34 cellular contexts compared by ENCODE assay signal in the genomic region with DNA sequence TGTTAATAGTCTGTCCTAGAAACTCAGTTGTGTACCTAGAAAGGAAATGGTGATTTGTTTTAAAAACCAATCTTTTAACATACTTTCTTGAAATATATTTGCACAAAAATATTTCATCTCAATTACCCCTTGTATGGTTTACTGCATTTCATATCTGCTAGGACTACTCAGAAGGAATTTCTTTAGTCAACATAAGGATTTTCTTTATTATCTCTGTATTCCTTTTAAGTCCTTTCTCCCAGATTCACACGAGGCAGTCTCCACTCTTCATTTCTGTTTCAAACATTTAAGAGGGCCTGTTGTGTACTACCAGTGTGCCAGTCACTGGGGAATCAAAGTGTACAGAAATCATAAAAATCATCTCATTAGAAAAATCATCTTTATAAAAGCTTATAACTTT. TPM values are rescaled to one million over a fixed set of nuclear protein-coding genes. Genes with fewer than 3 reads are reported as not detected.
DNase-seq lines count a peak whose midpoint lies in the region; ATAC-seq and TF ChIP-seq lines count a peak whose summit lies in the region.
"Had no signal": no experiment of that assay in that cellular context is flagged by ENCODE, and none has a peak within 500 bp of the region (broad histone marks: within the 10 kb centered on the region; RNA-seq: fewer than 3 reads in every experiment).

No MANE protein-coding gene starts in this region.

- no peak overlapping the region for H3K27ac ChIP-seq in OCI-LY3 (ENCODE audit: low read length)
- H3K27ac ChIP-seq: esophagus muscularis mucosa, foreskin keratinocyte, sigmoid colon, VCaP had no signal

- no peak for ATAC-seq in central memory CD8-positive, alpha-beta T cell (replicated peaks; ENCODE audit: extremely low read depth, poor library complexity, severe bottlenecking)
- no peak for ATAC-seq in natural killer cell treated with Interleukin-12 subunit alpha and Interleukin-12 subunit beta and Interleukin-15 and Interleukin-18, amount 100 ng/mL, for 72 hours
- ATAC-seq in omental fat pad (ENCODE audit: low FRiP score) (no peak), HG03571 (IDR thresholded peaks at IDR 0.05; ENCODE audit: unreplicated experiment) (no peak), HG03159 (IDR thresholded peaks at IDR 0.05; ENCODE audit: unreplicated experiment) (no peak)
- ATAC-seq: foreskin keratinocyte, K562, left ventricle myocardium superior had no signal

- H4K20me1 ChIP-seq in OCI-LY3 (ENCODE audit: insufficient read depth, low read length), result peaks cover 96% of the 10 kb centered on the region

- H3K27me3 Mint-ChIP-seq in activated CD4-positive, alpha-beta T cell treated with anti-CD3 and anti-CD28 coated beads, Interleukin-2, amount 10 ng/mL, durations not matched to agents 7 days and 5 days, result no peaks in the 10 kb centered on the region
- H3K27me3 Mint-ChIP-seq in activated CD4-positive, alpha-beta T cell treated with anti-CD3 and anti-CD28 coated beads, Interleukin-2, amount 10 ng/mL, durations not matched to agents 24 days and 14 days, result no peaks in the 10 kb centered on the region
- H3K27me3 Mint-ChIP-seq in central memory CD8-positive, alpha-beta T cell, result no peaks in the 10 kb centered on the region
- H3K27me3 Mint-ChIP-seq in natural killer cell treated with Interleukin-12 subunit alpha and Interleukin-12 subunit beta and Interleukin-15 and Interleukin-18, amount 100 ng/mL, for 72 hours, result no peaks in the 10 kb centered on the region
- H3K27me3 Mint-ChIP-seq: dendritic cell treated with granulocyte-macrophage colony-stimulating factor and Interleukin-4, amounts not matched to agents 40 ng/mL and 50 ng/mL, for 4 days; type B pancreatic cell had no signal

- H3K4me3 ChIP-seq in OCI-LY3 (ENCODE audit: low read length), result no peak overlapping the region
- H3K4me3 ChIP-seq: esophagus muscularis mucosa, K562, sigmoid colon had no signal

- H3K4me3 Mint-ChIP-seq in activated CD4-positive, alpha-beta T cell treated with anti-CD3 and anti-CD28 coated beads, Interleukin-2, amount 10 ng/mL, durations not matched to agents 7 days and 5 days, result no peak overlapping the region
- no peak overlapping the region for H3K4me3 Mint-ChIP-seq in activated CD4-positive, alpha-beta T cell treated with anti-CD3 and anti-CD28 coated beads, Interleukin-2, amount 10 ng/mL, durations not matched to agents 24 days and 14 days
- no peak overlapping the region for H3K4me3 Mint-ChIP-seq in central memory CD8-positive, alpha-beta T cell
- peak overlapping the region; percentile 25 for H3K4me3 Mint-ChIP-seq in natural killer cell treated with Interleukin-12 subunit alpha and Interleukin-12 subunit beta and Interleukin-15 and Interleukin-18, amount 100 ng/mL, for 72 hours
- H3K4me3 Mint-ChIP-seq: activated T-helper 1 cell treated with anti-CD3 and anti-CD28 coated beads, Interleukin-12 subunit alpha, Interleukin-12 subunit beta, Interleukin-2, Interleukin-4 antibody, amounts not matched to agents 30 ng/mL and 10 ng/mL and 1 ng/mL, durations not matched to agents 14 hours and 24 hours and 36 hours; dendritic cell treated with granulocyte-macrophage colony-stimulating factor and Interleukin-4, amounts not matched to agents 40 ng/mL and 50 ng/mL, for 4 days; type B pancreatic cell had no signal

- POLR2A ChIA-PET in activated CD4-positive, alpha-beta T cell treated with anti-CD3 and anti-CD28 coated beads, Interleukin-2, amount 10 ng/mL, durations not matched to agents 7 days and 5 days (lab: Charles Lee), result no interaction called here

- H3K79me2 ChIP-seq in OCI-LY3 (ENCODE audit: low read length), result peaks cover 96% of the 10 kb centered on the region

- peak overlapping the region; percentile 8; the same call in 1 of the 2 replicates for H3K4me2 ChIP-seq in OCI-LY3 (ENCODE audit: low read length)

- no peak overlapping the region for H2AFZ ChIP-seq in OCI-LY3 (ENCODE audit: low read depth, low read length)

- TF ChIP-seq CTCF in OCI-LY3 (IDR thresholded peaks at IDR 0.05; ENCODE audit: low read depth, low read length) (no peak), omental fat pad (IDR thresholded peaks at IDR 0.05) (no peak)

- peak overlapping the region; percentile 52 for H3K27ac Mint-ChIP-seq in activated CD4-positive, alpha-beta T cell treated with anti-CD3 and anti-CD28 coated beads, Interleukin-2, amount 10 ng/mL, durations not matched to agents 7 days and 5 days
- no peak overlapping the region for H3K27ac Mint-ChIP-seq in activated CD4-positive, alpha-beta T cell treated with anti-CD3 and anti-CD28 coated beads, Interleukin-2, amount 10 ng/mL, durations not matched to agents 24 days and 14 days
- H3K27ac Mint-ChIP-seq in central memory CD8-positive, alpha-beta T cell (ENCODE audit: low read depth), result peak overlapping the region; percentile 72
- peak overlapping the region; percentile 67 to 76 for H3K27ac Mint-ChIP-seq in natural killer cell treated with Interleukin-12 subunit alpha and Interleukin-12 subunit beta and Interleukin-15 and Interleukin-18, amount 100 ng/mL, for 72 hours
- H3K27ac Mint-ChIP-seq: activated T-helper 1 cell treated with anti-CD3 and anti-CD28 coated beads, Interleukin-12 subunit alpha, Interleukin-12 subunit beta, Interleukin-2, Interleukin-4 antibody, amounts not matched to agents 30 ng/mL and 10 ng/mL and 1 ng/mL, durations not matched to agents 14 hours and 24 hours and 36 hours; dendritic cell treated with granulocyte-macrophage colony-stimulating factor and Interleukin-4, amounts not matched to agents 40 ng/mL and 50 ng/mL, for 4 days; type B pancreatic cell had no signal

- peaks cover 76% of the 10 kb centered on the region for H3K4me1 ChIP-seq in OCI-LY3 (ENCODE audit: low read length)

- H3K36me3 ChIP-seq in OCI-LY3 (replicated peaks; ENCODE audit: low read depth, low read length), result peaks cover 47% of the 10 kb centered on the region

- CTCF ChIA-PET in activated CD4-positive, alpha-beta T cell treated with anti-CD3 and anti-CD28 coated beads, Interleukin-2, amount 10 ng/mL, durations not matched to agents 7 days and 5 days (lab: Charles Lee), result interaction anchor here (1.0 to 1.2 kb wide), 3 partner anchors 14 to 95 kb away, joined by 3 to 6 read pairs (median 4); no protein-coding TSS in a partner anchor

- H3K9me3 ChIP-seq in OCI-LY3 (ENCODE audit: insufficient read depth, low read length), result no peaks in the 10 kb centered on the region
- H3K9me3 ChIP-seq: esophagus muscularis mucosa, sigmoid colon had no signal

- peaks cover 83% of the 10 kb centered on the region for H3K4me1 Mint-ChIP-seq in activated CD4-positive, alpha-beta T cell treated with anti-CD3 and anti-CD28 coated beads, Interleukin-2, amount 10 ng/mL, durations not matched to agents 7 days and 5 days
- peaks cover 68% of the 10 kb centered on the region for H3K4me1 Mint-ChIP-seq in activated CD4-positive, alpha-beta T cell treated with anti-CD3 and anti-CD28 coated beads, Interleukin-2, amount 10 ng/mL, durations not matched to agents 24 days and 14 days
- H3K4me1 Mint-ChIP-seq in central memory CD8-positive, alpha-beta T cell, result peaks cover 62% of the 10 kb centered on the region
- H3K4me1 Mint-ChIP-seq in natural killer cell treated with Interleukin-12 subunit alpha and Interleukin-12 subunit beta and Interleukin-15 and Interleukin-18, amount 100 ng/mL, for 72 hours (ENCODE audit: low read depth in 2 of 2), result peaks cover 57 to 66% of the 10 kb centered on the region in 2 donors

- peaks cover 70% of the 10 kb centered on the region for H3K36me3 Mint-ChIP-seq in activated CD4-positive, alpha-beta T cell treated with anti-CD3 and anti-CD28 coated beads, Interleukin-2, amount 10 ng/mL, durations not matched to agents 7 days and 5 days (ENCODE audit: low read depth)
- H3K36me3 Mint-ChIP-seq in activated CD4-positive, alpha-beta T cell treated with anti-CD3 and anti-CD28 coated beads, Interleukin-2, amount 10 ng/mL, durations not matched to agents 24 days and 14 days (ENCODE audit: low read depth), result peaks cover 66% of the 10 kb centered on the region
- H3K36me3 Mint-ChIP-seq in central memory CD8-positive, alpha-beta T cell (ENCODE audit: insufficient read depth), result peaks cover 43% of the 10 kb centered on the region
- H3K36me3 Mint-ChIP-seq in natural killer cell treated with Interleukin-12 subunit alpha and Interleukin-12 subunit beta and Interleukin-15 and Interleukin-18, amount 100 ng/mL, for 72 hours, result peaks cover 17% of the 10 kb centered on the region

- no peaks in the 10 kb centered on the region for H3K27me3 ChIP-seq in OCI-LY3 (ENCODE audit: low read depth, low read length)
- H3K27me3 ChIP-seq: esophagus muscularis mucosa, foreskin keratinocyte, sigmoid colon had no signal

- peaks cover 3% of the 10 kb centered on the region for H3K9me3 Mint-ChIP-seq in activated CD4-positive, alpha-beta T cell treated with anti-CD3 and anti-CD28 coated beads, Interleukin-2, amount 10 ng/mL, durations not matched to agents 7 days and 5 days
- H3K9me3 Mint-ChIP-seq in activated CD4-positive, alpha-beta T cell treated with anti-CD3 and anti-CD28 coated beads, Interleukin-2, amount 10 ng/mL, durations not matched to agents 24 days and 14 days, result no peaks in the 10 kb centered on the region
- no peaks in the 10 kb centered on the region for H3K9me3 Mint-ChIP-seq in central memory CD8-positive, alpha-beta T cell
- no peaks in the 10 kb centered on the region for H3K9me3 Mint-ChIP-seq in natural killer cell treated with Interleukin-12 subunit alpha and Interleukin-12 subunit beta and Interleukin-15 and Interleukin-18, amount 100 ng/mL, for 72 hours
- H3K9me3 Mint-ChIP-seq: activated T-helper 1 cell treated with anti-CD3 and anti-CD28 coated beads, Interleukin-12 subunit alpha, Interleukin-12 subunit beta, Interleukin-2, Interleukin-4 antibody, amounts not matched to agents 30 ng/mL and 10 ng/mL and 1 ng/mL, durations not matched to agents 14 hours and 24 hours and 36 hours; dendritic cell treated with granulocyte-macrophage colony-stimulating factor and Interleukin-4, amounts not matched to agents 40 ng/mL and 50 ng/mL, for 4 days; type B pancreatic cell had no signal

- H3K9ac ChIP-seq in OCI-LY3 (ENCODE audit: low read length), result no peak overlapping the region

- intact Hi-C loops in activated CD4-positive, alpha-beta T cell treated with anti-CD3 and anti-CD28 coated beads, Interleukin-2, amount 10 ng/mL, durations not matched to agents 24 days and 14 days (cut with micrococcal nuclease), result loop anchor here (5.0 to 10.0 kb wide), 2 partner anchors 255 to 297 kb away; a partner anchor contains a TSS

- DNase-seq in activated CD4-positive, alpha-beta T cell treated with anti-CD3 and anti-CD28 coated beads, Interleukin-2, amount 10 ng/mL, durations not matched to agents 7 days and 5 days, result no peak
- no peak for DNase-seq in activated CD4-positive, alpha-beta T cell treated with anti-CD3 and anti-CD28 coated beads, Interleukin-2, amount 10 ng/mL, durations not matched to agents 24 days and 14 days
- DNase-seq in central memory CD8-positive, alpha-beta T cell (ENCODE audit: low spot score in 2 of 2), result no peak
- DNase-seq in natural killer cell treated with Interleukin-12 subunit alpha and Interleukin-12 subunit beta and Interleukin-15 and Interleukin-18, amount 100 ng/mL, for 72 hours (ENCODE audit: low spot score), result no peak
- no peak for DNase-seq in omental fat pad (ENCODE audit: low spot score)
- DNase-seq: 8988T; activated CD4-positive, alpha-beta T cell treated with anti-CD3 and anti-CD28 coated beads, Interleukin-2, amount 50 U/mL, for 1 hour; C1 segment of cervical spinal cord; central memory CD4-positive, alpha-beta T cell; DMS 273 treated with DMSO at 0.1 percent for 48 hours; foreskin keratinocyte; head of caudate nucleus; kidney; left ventricle myocardium superior; NCI-H1092; NCI-H1694 treated with DMSO at 0.1 percent for 48 hours; NCI-H446 treated with DMSO at 0.1 percent for 48 hours; NCI-H82; nucleus accumbens; SIG-M5; sigmoid colon; stimulated activated CD4-positive, alpha-beta T cell treated with anti-CD3 and anti-CD28 coated beads, Interleukin-15, amount 100 ng/mL, for 24 hours; stimulated activated CD4-positive, alpha-beta T cell treated with anti-CD3 and anti-CD28 coated beads, Interleukin-4, amount 100 ng/mL, for 4 hours; SW 1271; T1000 had no signal

RNA-seq across cellular contexts. Expression of a gene that starts 28.8 kb away (rescaled TPM):
- 100 to 1,000 TPM; 135 to 142 TPM for total RNA-seq in activated CD4-positive, alpha-beta T cell treated with anti-CD3 and anti-CD28 coated beads, Interleukin-2, amount 10 ng/mL, durations not matched to agents 7 days and 5 days
- total RNA-seq in activated CD4-positive, alpha-beta T cell treated with anti-CD3 and anti-CD28 coated beads, Interleukin-2, amount 10 ng/mL, durations not matched to agents 24 days and 14 days, result 146 and 148 TPM in 2 replicates
- 100 to 1,000 TPM; 108 to 131 TPM for total RNA-seq in natural killer cell treated with Interleukin-12 subunit alpha and Interleukin-12 subunit beta and Interleukin-15 and Interleukin-18, amount 100 ng/mL, for 72 hours
- total RNA-seq in omental fat pad, result 100 to 1,000 TPM in 1 of 4 donors, 10 to 100 TPM in 3; 26.4 to 151 (median 46.6) TPM
